In genomic region chr11:12280199-12280837, GRCh38 we compare ENCODE assay signal across 1 cellular context.
TF ChIP-seq lines count a peak whose summit lies in the region.

No MANE protein-coding gene starts in this region.

TF ChIP-seq in A549, 52 proteins besides CTCF, POLR2A, EP300 and RAD21 (continued from another document):
- TF ChIP-seq, protein P1, sequence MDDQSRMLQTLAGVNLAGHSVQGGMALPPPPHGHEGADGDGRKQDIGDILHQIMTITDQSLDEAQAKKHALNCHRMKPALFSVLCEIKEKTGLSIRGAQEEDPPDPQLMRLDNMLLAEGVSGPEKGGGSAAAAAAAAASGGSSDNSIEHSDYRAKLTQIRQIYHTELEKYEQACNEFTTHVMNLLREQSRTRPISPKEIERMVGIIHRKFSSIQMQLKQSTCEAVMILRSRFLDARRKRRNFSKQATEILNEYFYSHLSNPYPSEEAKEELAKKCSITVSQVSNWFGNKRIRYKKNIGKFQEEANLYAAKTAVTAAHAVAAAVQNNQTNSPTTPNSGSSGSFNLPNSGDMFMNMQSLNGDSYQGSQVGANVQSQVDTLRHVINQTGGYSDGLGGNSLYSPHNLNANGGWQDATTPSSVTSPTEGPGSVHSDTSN (IDR thresholded peaks at IDR 0.05) = no peak
- TF ChIP-seq TP53 (CRISPR knock-in tag; IDR thresholded peaks at IDR 0.05) (no peak), RFX5 (IDR thresholded peaks at IDR 0.05) (no peak), FOSB (CRISPR knock-in tag; IDR thresholded peaks at IDR 0.05) (no peak), EHMT2 (IDR thresholded peaks at IDR 0.05; ENCODE audit: low read depth) (no peak), MAZ (IDR thresholded peaks at IDR 0.05; ENCODE audit: borderline replicate concordance, low read depth, low read length) (no peak), JUN (IDR thresholded peaks at IDR 0.05) (no peak), HOXA7 (CRISPR knock-in tag; IDR thresholded peaks at IDR 0.05) (no peak), RNF2 (IDR thresholded peaks at IDR 0.05; ENCODE audit: borderline replicate concordance, low read depth) (no peak), BCL3 (IDR thresholded peaks at IDR 0.05) (no peak), HDAC2 (IDR thresholded peaks at IDR 0.05) (no peak), POLR2AphosphoS2 (conservative IDR thresholded peaks at IDR 0.05; ENCODE audit: low read length) (no peak), FOXS1 (CRISPR knock-in tag; IDR thresholded peaks at IDR 0.05) (no peak)
